In the genomic region with DNA sequence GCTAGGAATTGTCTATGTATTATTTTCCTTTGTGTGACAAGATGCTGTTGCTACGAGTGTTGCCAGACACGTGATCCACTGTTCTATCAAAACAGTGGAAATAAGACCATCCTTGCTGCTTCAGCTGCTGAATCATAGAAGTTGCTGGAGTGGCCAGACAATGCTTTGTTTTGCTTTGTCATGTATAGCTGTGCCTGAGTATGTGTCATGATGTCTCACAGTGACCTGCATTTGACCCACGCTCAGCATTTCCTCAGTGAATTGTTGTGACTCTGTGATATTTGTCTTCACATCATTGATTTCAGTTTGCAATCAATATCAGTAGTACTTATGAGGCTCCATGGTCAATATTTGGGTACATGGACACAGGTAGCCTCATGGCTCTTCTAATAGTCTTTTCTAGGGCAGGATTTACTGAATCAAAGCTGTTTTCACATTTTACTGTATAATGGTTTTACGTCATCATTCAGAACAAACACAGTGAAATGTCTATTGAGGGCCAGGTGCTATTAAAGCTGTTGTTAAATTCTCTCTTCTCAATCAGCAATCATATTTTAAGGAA, we compare ENCODE assay signal across 13 cellular contexts. TPM values are rescaled to one million over a fixed set of nuclear protein-coding genes. Genes with fewer than 3 reads are reported as not detected.
DNase-seq lines count a peak whose midpoint lies in the region; ATAC-seq and TF ChIP-seq lines count a peak whose summit lies in the region.
"Had no signal": no experiment of that assay in that cellular context is flagged by ENCODE, and none has a peak within 500 bp of the region (broad histone marks: within the 10 kb centered on the region; RNA-seq: fewer than 3 reads in every experiment).

No MANE protein-coding gene starts in this region.

- peaks cover 10% of the 10 kb centered on the region for H3K4me1 Mint-ChIP-seq in stimulated activated effector memory CD8-positive, alpha-beta T cell treated with anti-CD3 and anti-CD28 coated beads, Interleukin-12 subunit alpha, Interleukin-12 subunit beta, amount 100 ng/mL, for 72 hours

- peak overlapping the region; percentile 69 for H3K27ac ChIP-seq in SJSA1
- H3K27ac ChIP-seq: upper lobe of right lung had no signal

- DNase-seq in NCI-H748 (lab: John Stamatoyannopoulos, UW; ENCODE audit: unreplicated experiment) (peak; percentile 52), NCI-H748 treated with DMSO at 0.1 percent for 48 hours (lab: John Stamatoyannopoulos, UW) (no peak), SJSA1 (ENCODE audit: low read depth in 1 of 2, low spot score in 2 of 2) (peak; percentile 75 to 79), fibroblast of mammary gland (ENCODE audit: low read depth) (peak; percentile 97), NCI-H1048 (lab: John Stamatoyannopoulos, UW) (no peak), NCI-H2227 treated with DMSO at 0.1 percent for 48 hours (lab: John Stamatoyannopoulos, UW) (no peak)
- DNase-seq in stimulated activated effector memory CD8-positive, alpha-beta T cell treated with anti-CD3 and anti-CD28 coated beads, Interleukin-12 subunit alpha, Interleukin-12 subunit beta, amount 100 ng/mL, for 72 hours (ENCODE audit: low spot score in 2 of 2): no peak
- DNase-seq: AML-193, left cardiac atrium, NCI-H2171, upper lobe of right lung had no signal

- TF ChIP-seq CTCF in fibroblast of mammary gland (conservative IDR thresholded peaks at IDR 0.05; ENCODE audit: control insufficient read depth, insufficient read depth, low read depth, low read length): no peak

- H3K27ac Mint-ChIP-seq in stimulated activated effector memory CD8-positive, alpha-beta T cell treated with anti-CD3 and anti-CD28 coated beads, Interleukin-12 subunit alpha, Interleukin-12 subunit beta, amount 100 ng/mL, for 72 hours: no peak overlapping the region

- peak; percentile 86 for ATAC-seq in stimulated activated effector memory CD8-positive, alpha-beta T cell treated with anti-CD3 and anti-CD28 coated beads, Interleukin-12 subunit alpha, Interleukin-12 subunit beta, amount 100 ng/mL, for 72 hours
- no peak for ATAC-seq in GM18870 (IDR thresholded peaks at IDR 0.05; ENCODE audit: unreplicated experiment)
- ATAC-seq: upper lobe of right lung had no signal

- H3K9me3 ChIP-seq in SJSA1 (replicated peaks): no peaks in the 10 kb centered on the region
- H3K9me3 ChIP-seq: upper lobe of right lung had no signal

- H3K36me3 ChIP-seq in SJSA1: peaks cover 14% of the 10 kb centered on the region

- H3K4me3 Mint-ChIP-seq in stimulated activated effector memory CD8-positive, alpha-beta T cell treated with anti-CD3 and anti-CD28 coated beads, Interleukin-12 subunit alpha, Interleukin-12 subunit beta, amount 100 ng/mL, for 72 hours: no peak overlapping the region
- H3K4me3 Mint-ChIP-seq: brain had no signal

- H3K27me3 ChIP-seq in SJSA1 (replicated peaks): no peaks in the 10 kb centered on the region
- H3K27me3 ChIP-seq: upper lobe of right lung had no signal

- H3K4me1 ChIP-seq in SJSA1 (replicated peaks): peaks cover 13% of the 10 kb centered on the region
- H3K4me1 ChIP-seq: upper lobe of right lung had no signal

- peaks cover 25% of the 10 kb centered on the region for H3K36me3 Mint-ChIP-seq in stimulated activated effector memory CD8-positive, alpha-beta T cell treated with anti-CD3 and anti-CD28 coated beads, Interleukin-12 subunit alpha, Interleukin-12 subunit beta, amount 100 ng/mL, for 72 hours

- no peaks in the 10 kb centered on the region for H3K9me3 Mint-ChIP-seq in stimulated activated effector memory CD8-positive, alpha-beta T cell treated with anti-CD3 and anti-CD28 coated beads, Interleukin-12 subunit alpha, Interleukin-12 subunit beta, amount 100 ng/mL, for 72 hours
- H3K9me3 Mint-ChIP-seq: brain had no signal

- H3K4me3 ChIP-seq in SJSA1 (no peak overlapping the region), fibroblast of mammary gland (ENCODE audit: control insufficient read depth, low read depth, low read length) (no peak overlapping the region)
- H3K4me3 ChIP-seq: upper lobe of right lung had no signal

RNA-seq across cellular contexts. Expression of a gene that starts 53.4 kb away (rescaled TPM):
- 91.3 and 108 TPM in 2 replicates for total RNA-seq in SJSA1 (2014; rRNA removed; shearing (Covaris generic))

Comparison
In these comparisons a context has a peak if more than half of its experiments do, and no peak if none do; other contexts are left out.
1. DNase-seq: peak in NCI-H748 (single experiment), SJSA1 (2 of 2) and fibroblast of mammary gland (single experiment); none in NCI-H748 treated with DMSO at 0.1 percent for 48 hours (single experiment), stimulated activated effector memory CD8-positive, alpha-beta T cell treated with anti-CD3 and anti-CD28 coated beads, Interleukin-12 subunit alpha, Interleukin-12 subunit beta, amount 100 ng/mL, for 72 hours (0 of 2), NCI-H1048 (single experiment) and NCI-H2227 treated with DMSO at 0.1 percent for 48 hours (single experiment).